ENCODE assay signal across 1 cellular context in genomic region chr14:22915886-22916521, GRCh38.
TF ChIP-seq lines count a peak whose summit lies in the region.

No MANE protein-coding gene starts in this region.

TF ChIP-seq in K562, 482 proteins besides CTCF, POLR2A, EP300 and RAD21:
- TF ChIP-seq ZBTB8A (IDR thresholded peaks at IDR 0.05; ENCODE audit: partially characterized antibody), result no peak
- peak in 1 of 2 experiments; percentile 51; a peak in 1 of 4 replicates for TF ChIP-seq TRIM24 (IDR thresholded peaks at IDR 0.05)
- no peak for TF ChIP-seq MYNN (IDR thresholded peaks at IDR 0.05)
- TF ChIP-seq MYNN (CRISPR knock-in tag; IDR thresholded peaks at IDR 0.05), result no peak
- no peak for TF ChIP-seq ZNF316 (IDR thresholded peaks at IDR 0.05)
- peak; percentile 72 for TF ChIP-seq CEBPG (CRISPR knock-in tag; IDR thresholded peaks at IDR 0.05)
- peak; percentile 71 to 86 for TF ChIP-seq CEBPG (tag; conservative IDR thresholded peaks at IDR 0.05 in 1 of 2, IDR thresholded peaks at IDR 0.05 in 1 of 2)
- peak; percentile 15; the same call in 1 of the 2 replicates for TF ChIP-seq ZNF121 (CRISPR knock-in tag; conservative IDR thresholded peaks at IDR 0.05)
- 0 out of 2 replicates have a peak, but pooled peaks have one; percentile 17 for TF ChIP-seq SUPT5H (IDR thresholded peaks at IDR 0.05)
- peak; percentile 62; the same call in 1 of the 2 replicates for TF ChIP-seq CEBPB (tag; IDR thresholded peaks at IDR 0.05)
- TF ChIP-seq ZNF384 (IDR thresholded peaks at IDR 0.05; ENCODE audit: low read depth, low read length), result peak; percentile 44; the same call in 1 of the 2 replicates
